ENCODE assay signal across 2 cellular contexts in the genomic region with DNA sequence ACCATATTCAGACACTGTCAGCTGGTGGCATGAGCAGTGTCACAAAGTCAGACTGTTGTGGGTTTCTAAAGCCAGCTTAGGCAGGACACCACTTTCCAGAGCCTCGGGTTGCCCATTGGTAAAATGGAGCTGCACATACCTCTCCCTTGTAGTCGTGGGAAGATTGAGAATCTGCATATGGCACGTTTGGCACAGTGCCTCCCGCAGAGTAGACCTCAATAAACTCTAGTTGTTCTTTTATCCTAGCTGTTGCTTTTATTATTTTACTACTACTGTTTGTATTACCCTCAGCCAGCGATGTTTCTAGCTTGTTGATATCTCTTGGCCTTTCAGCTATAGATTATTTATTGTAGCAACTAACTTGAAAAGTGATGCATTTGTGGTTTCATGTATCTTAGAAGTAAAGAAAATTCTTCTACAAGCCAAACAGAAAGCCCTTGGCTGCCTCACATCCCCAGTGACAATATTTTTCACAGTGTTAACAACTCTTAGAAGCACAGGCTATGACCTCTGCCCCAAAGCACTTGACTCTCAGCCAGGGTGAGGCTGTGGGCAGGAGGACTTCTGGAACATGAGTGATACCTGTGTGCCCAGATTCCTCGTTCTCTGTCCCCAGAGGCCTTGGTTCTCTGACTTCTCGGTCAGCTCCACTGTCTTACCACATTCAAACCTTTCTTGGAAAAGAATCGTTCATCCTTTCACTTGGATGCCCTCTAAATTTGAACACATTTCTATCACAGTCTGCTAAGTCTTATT.
A peak's percentile ranks its signal among the peaks of the same experiment; 100 is the strongest.
TF ChIP-seq lines count a peak whose summit lies in the region.

No MANE protein-coding gene starts in this region.

TF ChIP-seq in liver, 16 proteins besides CTCF, POLR2A, EP300 and RAD21:
- TF ChIP-seq, protein P1, sequence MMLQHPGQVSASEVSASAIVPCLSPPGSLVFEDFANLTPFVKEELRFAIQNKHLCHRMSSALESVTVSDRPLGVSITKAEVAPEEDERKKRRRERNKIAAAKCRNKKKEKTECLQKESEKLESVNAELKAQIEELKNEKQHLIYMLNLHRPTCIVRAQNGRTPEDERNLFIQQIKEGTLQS (IDR thresholded peaks at IDR 0.05): no peak
- TF ChIP-seq, protein P2, sequence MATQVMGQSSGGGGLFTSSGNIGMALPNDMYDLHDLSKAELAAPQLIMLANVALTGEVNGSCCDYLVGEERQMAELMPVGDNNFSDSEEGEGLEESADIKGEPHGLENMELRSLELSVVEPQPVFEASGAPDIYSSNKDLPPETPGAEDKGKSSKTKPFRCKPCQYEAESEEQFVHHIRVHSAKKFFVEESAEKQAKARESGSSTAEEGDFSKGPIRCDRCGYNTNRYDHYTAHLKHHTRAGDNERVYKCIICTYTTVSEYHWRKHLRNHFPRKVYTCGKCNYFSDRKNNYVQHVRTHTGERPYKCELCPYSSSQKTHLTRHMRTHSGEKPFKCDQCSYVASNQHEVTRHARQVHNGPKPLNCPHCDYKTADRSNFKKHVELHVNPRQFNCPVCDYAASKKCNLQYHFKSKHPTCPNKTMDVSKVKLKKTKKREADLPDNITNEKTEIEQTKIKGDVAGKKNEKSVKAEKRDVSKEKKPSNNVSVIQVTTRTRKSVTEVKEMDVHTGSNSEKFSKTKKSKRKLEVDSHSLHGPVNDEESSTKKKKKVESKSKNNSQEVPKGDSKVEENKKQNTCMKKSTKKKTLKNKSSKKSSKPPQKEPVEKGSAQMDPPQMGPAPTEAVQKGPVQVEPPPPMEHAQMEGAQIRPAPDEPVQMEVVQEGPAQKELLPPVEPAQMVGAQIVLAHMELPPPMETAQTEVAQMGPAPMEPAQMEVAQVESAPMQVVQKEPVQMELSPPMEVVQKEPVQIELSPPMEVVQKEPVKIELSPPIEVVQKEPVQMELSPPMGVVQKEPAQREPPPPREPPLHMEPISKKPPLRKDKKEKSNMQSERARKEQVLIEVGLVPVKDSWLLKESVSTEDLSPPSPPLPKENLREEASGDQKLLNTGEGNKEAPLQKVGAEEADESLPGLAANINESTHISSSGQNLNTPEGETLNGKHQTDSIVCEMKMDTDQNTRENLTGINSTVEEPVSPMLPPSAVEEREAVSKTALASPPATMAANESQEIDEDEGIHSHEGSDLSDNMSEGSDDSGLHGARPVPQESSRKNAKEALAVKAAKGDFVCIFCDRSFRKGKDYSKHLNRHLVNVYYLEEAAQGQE (IDR thresholded peaks at IDR 0.05): no peak
- TF ChIP-seq SP1 (IDR thresholded peaks at IDR 0.05) (peak; percentile 16), JUND (IDR thresholded peaks at IDR 0.05) (no peak), YY1 (IDR thresholded peaks at IDR 0.05) (no peak), RXRA (IDR thresholded peaks at IDR 0.05) (peak; percentile 62 to 78), EGR1 (IDR thresholded peaks at IDR 0.05; ENCODE audit: low read depth in 2 of 2) (no peak), HNF4A (conservative IDR thresholded peaks at IDR 0.05) (peak; percentile 61 to 74), TAF1 (conservative IDR thresholded peaks at IDR 0.05) (no peak)

TF ChIP-seq in HepG2, 621 proteins besides CTCF, POLR2A, EP300 and RAD21 (continued from another document):
- TF ChIP-seq, protein P3, sequence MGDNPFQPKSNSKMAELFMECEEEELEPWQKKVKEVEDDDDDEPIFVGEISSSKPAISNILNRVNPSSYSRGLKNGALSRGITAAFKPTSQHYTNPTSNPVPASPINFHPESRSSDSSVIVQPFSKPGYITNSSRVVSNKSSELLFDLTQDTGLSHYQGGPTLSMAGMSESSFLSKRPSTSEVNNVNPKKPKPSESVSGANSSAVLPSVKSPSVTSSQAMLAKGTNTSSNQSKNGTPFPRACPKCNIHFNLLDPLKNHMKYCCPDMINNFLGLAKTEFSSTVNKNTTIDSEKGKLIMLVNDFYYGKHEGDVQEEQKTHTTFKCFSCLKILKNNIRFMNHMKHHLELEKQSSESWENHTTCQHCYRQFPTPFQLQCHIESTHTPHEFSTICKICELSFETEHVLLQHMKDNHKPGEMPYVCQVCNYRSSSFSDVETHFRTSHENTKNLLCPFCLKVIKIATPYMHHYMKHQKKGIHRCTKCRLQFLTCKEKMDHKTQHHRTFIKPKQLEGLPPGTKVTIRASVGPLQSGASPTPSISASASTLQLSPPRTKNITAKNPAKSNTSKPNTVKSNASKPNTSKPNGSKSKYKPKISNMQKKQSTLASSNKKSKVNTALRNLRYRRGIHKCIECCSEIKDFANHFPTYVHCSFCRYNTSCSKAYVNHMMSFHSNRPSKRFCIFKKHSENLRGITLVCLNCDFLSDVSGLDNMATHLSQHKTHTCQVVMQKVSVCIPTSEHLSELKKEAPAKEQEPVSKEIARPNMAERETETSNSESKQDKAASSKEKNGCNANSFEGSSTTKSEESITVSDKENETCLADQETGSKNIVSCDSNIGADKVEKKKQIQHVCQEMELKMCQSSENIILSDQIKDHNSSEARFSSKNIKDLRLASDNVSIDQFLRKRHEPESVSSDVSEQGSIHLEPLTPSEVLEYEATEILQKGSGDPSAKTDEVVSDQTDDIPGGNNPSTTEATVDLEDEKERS (CRISPR knock-in tag; IDR thresholded peaks at IDR 0.05): no peak
- TF ChIP-seq RAD51 (IDR thresholded peaks at IDR 0.05; ENCODE audit: borderline replicate concordance): no peak
- no peak for TF ChIP-seq ZNF547 (CRISPR knock-in tag; IDR thresholded peaks at IDR 0.05)
- TF ChIP-seq EHMT2 (IDR thresholded peaks at IDR 0.05; ENCODE audit: borderline replicate concordance, low read depth, low read length): no peak
- no peak for TF ChIP-seq ZKSCAN5 (CRISPR knock-in tag; IDR thresholded peaks at IDR 0.05)
- TF ChIP-seq KDM5A (IDR thresholded peaks at IDR 0.05; ENCODE audit: borderline replicate concordance, low read length): no peak
- no peak for TF ChIP-seq POGZ (CRISPR knock-in tag; IDR thresholded peaks at IDR 0.05)
- no peak for TF ChIP-seq FOXA3 (CRISPR knock-in tag; IDR thresholded peaks at IDR 0.05)
- TF ChIP-seq JARID2 (CRISPR knock-in tag; IDR thresholded peaks at IDR 0.05; ENCODE audit: insufficient replicate concordance): no peak
- TF ChIP-seq, protein P4, sequence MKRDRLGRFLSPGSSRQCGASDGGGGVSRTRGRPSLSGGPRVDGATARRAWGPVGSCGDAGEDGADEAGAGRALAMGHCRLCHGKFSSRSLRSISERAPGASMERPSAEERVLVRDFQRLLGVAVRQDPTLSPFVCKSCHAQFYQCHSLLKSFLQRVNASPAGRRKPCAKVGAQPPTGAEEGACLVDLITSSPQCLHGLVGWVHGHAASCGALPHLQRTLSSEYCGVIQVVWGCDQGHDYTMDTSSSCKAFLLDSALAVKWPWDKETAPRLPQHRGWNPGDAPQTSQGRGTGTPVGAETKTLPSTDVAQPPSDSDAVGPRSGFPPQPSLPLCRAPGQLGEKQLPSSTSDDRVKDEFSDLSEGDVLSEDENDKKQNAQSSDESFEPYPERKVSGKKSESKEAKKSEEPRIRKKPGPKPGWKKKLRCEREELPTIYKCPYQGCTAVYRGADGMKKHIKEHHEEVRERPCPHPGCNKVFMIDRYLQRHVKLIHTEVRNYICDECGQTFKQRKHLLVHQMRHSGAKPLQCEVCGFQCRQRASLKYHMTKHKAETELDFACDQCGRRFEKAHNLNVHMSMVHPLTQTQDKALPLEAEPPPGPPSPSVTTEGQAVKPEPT (CRISPR knock-in tag; IDR thresholded peaks at IDR 0.05; ENCODE audit: low read depth): no peak
- TF ChIP-seq ZSCAN25 (CRISPR knock-in tag; IDR thresholded peaks at IDR 0.05): no peak
- TF ChIP-seq ZNF713 (CRISPR knock-in tag; IDR thresholded peaks at IDR 0.05): no peak
- no peak for TF ChIP-seq ETV6 (CRISPR knock-in tag; conservative IDR thresholded peaks at IDR 0.05)
- TF ChIP-seq TCF12 (IDR thresholded peaks at IDR 0.05): no peak
- no peak for TF ChIP-seq TCF12 (CRISPR knock-in tag; IDR thresholded peaks at IDR 0.05)
- no peak for TF ChIP-seq ZNF205 (CRISPR knock-in tag; IDR thresholded peaks at IDR 0.05)
- TF ChIP-seq, protein P5, sequence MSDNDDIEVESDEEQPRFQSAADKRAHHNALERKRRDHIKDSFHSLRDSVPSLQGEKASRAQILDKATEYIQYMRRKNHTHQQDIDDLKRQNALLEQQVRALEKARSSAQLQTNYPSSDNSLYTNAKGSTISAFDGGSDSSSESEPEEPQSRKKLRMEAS (IDR thresholded peaks at IDR 0.05): no peak
- TF ChIP-seq REXO4 (CRISPR knock-in tag; IDR thresholded peaks at IDR 0.05; ENCODE audit: borderline replicate concordance): no peak
